Comparison of ENCODE assay signal across 10 cellular contexts in genomic region chr2:153106802-153107477, GRCh38.
DNase-seq lines count a peak whose midpoint lies in the region; ATAC-seq lines count a peak whose summit lies in the region.
"Had no signal": no experiment of that assay in that cellular context is flagged by ENCODE, and none has a peak within 500 bp of the region (broad histone marks: within the 10 kb centered on the region; RNA-seq: fewer than 3 reads in every experiment).

No MANE protein-coding gene starts in this region.

- no peak overlapping the region for H3K27ac Mint-ChIP-seq in T-helper 2 cell treated with Interferon-gamma antibody and Interleukin-4, amounts not matched to agents 5 μg/mL and 100 μg/mL, for 36 hours
- H3K27ac Mint-ChIP-seq in immature natural killer cell = peak overlapping the region in 3 of 6 donors; percentile 48 to 66 (median 60)

- no peaks in the 10 kb centered on the region for H3K36me3 Mint-ChIP-seq in T-helper 2 cell treated with Interferon-gamma antibody and Interleukin-4, amounts not matched to agents 5 μg/mL and 100 μg/mL, for 36 hours (ENCODE audit: low read depth)
- no peaks in the 10 kb centered on the region for H3K36me3 Mint-ChIP-seq in immature natural killer cell

- DNase-seq in T-helper 2 cell treated with Interferon-gamma antibody and Interleukin-4, amounts not matched to agents 5 μg/mL and 100 μg/mL, for 36 hours (ENCODE audit: low spot score) = no peak
- DNase-seq in T-helper 2 cell (no peak), immature natural killer cell (no peak)
- no peak for DNase-seq in stimulated activated CD4-positive, alpha-beta T cell treated with anti-CD3 and anti-CD28 coated beads, Interleukin-1b, Interleukin-23, amount 100 ng/mL, for 48 hours
- DNase-seq in effector CD4-positive, alpha-beta T cell = no peak
- DNase-seq: activated CD4-positive, alpha-beta T cell treated with anti-CD3 and anti-CD28 coated beads, Interleukin-2, amount 50 U/mL, for 1 hour; stimulated activated CD4-positive, alpha-beta T cell treated with anti-CD3 and anti-CD28 coated beads, Interleukin-4, amount 100 ng/mL, for 1 hour had no signal

- ATAC-seq in GM19395 (IDR thresholded peaks at IDR 0.05; ENCODE audit: unreplicated experiment) (peak; percentile 62), HG03432 (IDR thresholded peaks at IDR 0.05; ENCODE audit: unreplicated experiment) (peak; percentile 67), HG03196 (IDR thresholded peaks at IDR 0.05; ENCODE audit: unreplicated experiment) (no peak)

- H3K9me3 Mint-ChIP-seq in T-helper 2 cell treated with Interferon-gamma antibody and Interleukin-4, amounts not matched to agents 5 μg/mL and 100 μg/mL, for 36 hours = no peaks in the 10 kb centered on the region
- H3K9me3 Mint-ChIP-seq in immature natural killer cell = peaks cover 0 to 5% (median 0%) of the 10 kb centered on the region in 6 donors

- H3K4me1 Mint-ChIP-seq in T-helper 2 cell treated with Interferon-gamma antibody and Interleukin-4, amounts not matched to agents 5 μg/mL and 100 μg/mL, for 36 hours (ENCODE audit: low read depth) = no peaks in the 10 kb centered on the region
- H3K4me1 Mint-ChIP-seq in immature natural killer cell = peaks cover 3 to 14% of the 10 kb centered on the region in 2 donors

- H3K27me3 Mint-ChIP-seq in T-helper 2 cell treated with Interferon-gamma antibody and Interleukin-4, amounts not matched to agents 5 μg/mL and 100 μg/mL, for 36 hours (ENCODE audit: low read depth) = no peaks in the 10 kb centered on the region
- H3K27me3 Mint-ChIP-seq in immature natural killer cell (ENCODE audit: low read depth in 3 of 3) = peaks cover 0 to 2% (median 1%) of the 10 kb centered on the region in 3 donors

- H3K4me3 Mint-ChIP-seq in T-helper 2 cell treated with Interferon-gamma antibody and Interleukin-4, amounts not matched to agents 5 μg/mL and 100 μg/mL, for 36 hours = peak overlapping the region; percentile 49
- peak overlapping the region; percentile 15 to 75 (median 36) for H3K4me3 Mint-ChIP-seq in immature natural killer cell
